ENCODE assay signal across 21 cellular contexts in genomic region chr2:222603501-222603900, GRCh38. TPM values are rescaled to one million over a fixed set of nuclear protein-coding genes. Genes with fewer than 3 reads are reported as not detected.
DNase-seq lines count a peak whose midpoint lies in the region; ATAC-seq, FAIRE-seq and TF ChIP-seq lines count a peak whose summit lies in the region.
"Had no signal": no experiment of that assay in that cellular context is flagged by ENCODE, and none has a peak within 500 bp of the region (broad histone marks: within the 10 kb centered on the region; RNA-seq: fewer than 3 reads in every experiment).

No MANE protein-coding gene starts in this region.

- POLR2A ChIA-PET in WTC11 (lab: Charles Lee) = no interaction called here

- H3K27ac Mint-ChIP-seq in activated naive CD4-positive, alpha-beta T cell treated with anti-CD3 and anti-CD28 coated beads, Interleukin-2, amount 10 ng/mL, durations not matched to agents 7 days and 5 days = peak overlapping the region; percentile 33
- H3K27ac Mint-ChIP-seq in WTC11 = no peak overlapping the region
- H3K27ac Mint-ChIP-seq in stimulated activated memory B cell treated with anti-CD40 and anti-IgM and Interleukin-4, amounts not matched to agents 10 μg/mL and 1 μg/mL and 100 μg/mL, for 72 hours = no peak overlapping the region
- H3K27ac Mint-ChIP-seq: CD4-positive, alpha-beta memory T cell; HFFc6 had no signal

- H3K4me3 ChIP-seq in pancreas = no peak overlapping the region
- H3K4me3 ChIP-seq: A549, GM12878, HAP-1 had no signal

- H3K4me1 Mint-ChIP-seq in activated naive CD4-positive, alpha-beta T cell treated with anti-CD3 and anti-CD28 coated beads, Interleukin-2, amount 10 ng/mL, durations not matched to agents 7 days and 5 days = no peaks in the 10 kb centered on the region
- no peaks in the 10 kb centered on the region for H3K4me1 Mint-ChIP-seq in WTC11
- H3K4me1 Mint-ChIP-seq in stimulated activated memory B cell treated with anti-CD40 and anti-IgM and Interleukin-4, amounts not matched to agents 10 μg/mL and 1 μg/mL and 100 μg/mL, for 72 hours = no peaks in the 10 kb centered on the region

- H3K27me3 Mint-ChIP-seq in activated naive CD4-positive, alpha-beta T cell treated with anti-CD3 and anti-CD28 coated beads, Interleukin-2, amount 10 ng/mL, durations not matched to agents 7 days and 5 days = no peaks in the 10 kb centered on the region
- no peaks in the 10 kb centered on the region for H3K27me3 Mint-ChIP-seq in WTC11 (ENCODE audit: low read depth)
- H3K27me3 Mint-ChIP-seq in stimulated activated memory B cell treated with anti-CD40 and anti-IgM and Interleukin-4, amounts not matched to agents 10 μg/mL and 1 μg/mL and 100 μg/mL, for 72 hours = no peaks in the 10 kb centered on the region
- H3K27me3 Mint-ChIP-seq: CD4-positive, alpha-beta memory T cell had no signal

- CTCF ChIA-PET in activated naive CD4-positive, alpha-beta T cell treated with anti-CD3 and anti-CD28 coated beads, Interleukin-2, amount 10 ng/mL, durations not matched to agents 7 days and 5 days (lab: Charles Lee) = no interaction called here
- CTCF ChIA-PET in WTC11 (lab: Charles Lee) = no interaction called here

- ATAC-seq in WTC11 (no peak), pancreas (no peak), GM21717 (IDR thresholded peaks at IDR 0.05; ENCODE audit: unreplicated experiment) (no peak)
- ATAC-seq in stimulated activated memory B cell treated with anti-CD40 and anti-IgM and Interleukin-4, amounts not matched to agents 10 μg/mL and 1 μg/mL and 100 μg/mL, for 72 hours = no peak
- ATAC-seq: A549, GM12878 had no signal

- no peak overlapping the region for H3K27ac ChIP-seq in pancreas
- H3K27ac ChIP-seq: 22Rv1, A549 had no signal

- no peaks in the 10 kb centered on the region for H3K27me3 ChIP-seq in pancreas

- no peaks in the 10 kb centered on the region for H3K9me3 ChIP-seq in pancreas
- H3K9me3 ChIP-seq: A549, HAP-1 had no signal

- FAIRE-seq in pancreas (lab: Jason Lieb, UNC) = peak; percentile 26
- FAIRE-seq in frontal cortex (lab: Jason Lieb, UNC) = no peak
- FAIRE-seq: A549, GM12878, H54 had no signal

- WGBS in pancreas, 2 donors = 99% methylated on average over 2 of the region's 2 CpGs

- H3K4me1 ChIP-seq in pancreas = no peaks in the 10 kb centered on the region
- H3K4me1 ChIP-seq: A549, HAP-1 had no signal

- DNase-seq in activated naive CD4-positive, alpha-beta T cell treated with anti-CD3 and anti-CD28 coated beads, Interleukin-2, amount 10 ng/mL, durations not matched to agents 7 days and 5 days = no peak
- DNase-seq in activated naive CD4-positive, alpha-beta T cell treated with anti-CD3 and anti-CD28 coated beads, Interleukin-2, amount 50 U/mL, for 16 hours = no peak
- DNase-seq in WTC11 (ENCODE audit: low spot score) = no peak
- DNase-seq in pancreas = no peak
- no peak for DNase-seq in frontal cortex (ENCODE audit: low spot score in 2 of 2)
- DNase-seq: ACHN; C1 segment of cervical spinal cord; Calu3; CD4-positive, alpha-beta memory T cell; COR-L47; DMS53; DMS79 treated with DMSO at 0.1 percent for 48 hours; GOT3; HFFc6 had no signal

- no peak overlapping the region for H3K4me3 Mint-ChIP-seq in activated naive CD4-positive, alpha-beta T cell treated with anti-CD3 and anti-CD28 coated beads, Interleukin-2, amount 10 ng/mL, durations not matched to agents 7 days and 5 days
- H3K4me3 Mint-ChIP-seq in WTC11 = no peak overlapping the region
- no peak overlapping the region for H3K4me3 Mint-ChIP-seq in stimulated activated memory B cell treated with anti-CD40 and anti-IgM and Interleukin-4, amounts not matched to agents 10 μg/mL and 1 μg/mL and 100 μg/mL, for 72 hours
- H3K4me3 Mint-ChIP-seq: CD4-positive, alpha-beta memory T cell; HFFc6 had no signal

- TF ChIP-seq CTCF in WTC11 (IDR thresholded peaks at IDR 0.05) = no peak
- no peak for TF ChIP-seq CTCF in pancreas (IDR thresholded peaks at IDR 0.05)

- H3K9me3 Mint-ChIP-seq in activated naive CD4-positive, alpha-beta T cell treated with anti-CD3 and anti-CD28 coated beads, Interleukin-2, amount 10 ng/mL, durations not matched to agents 7 days and 5 days = no peaks in the 10 kb centered on the region
- H3K9me3 Mint-ChIP-seq in WTC11 = no peaks in the 10 kb centered on the region
- no peaks in the 10 kb centered on the region for H3K9me3 Mint-ChIP-seq in stimulated activated memory B cell treated with anti-CD40 and anti-IgM and Interleukin-4, amounts not matched to agents 10 μg/mL and 1 μg/mL and 100 μg/mL, for 72 hours
- H3K9me3 Mint-ChIP-seq: CD4-positive, alpha-beta memory T cell; HFFc6 had no signal

- intact Hi-C loops in pancreas (cut with DNase I) = no loop called here

- peaks cover 13% of the 10 kb centered on the region for H3K36me3 Mint-ChIP-seq in activated naive CD4-positive, alpha-beta T cell treated with anti-CD3 and anti-CD28 coated beads, Interleukin-2, amount 10 ng/mL, durations not matched to agents 7 days and 5 days
- H3K36me3 Mint-ChIP-seq in WTC11 = peaks cover 13% of the 10 kb centered on the region
- peaks cover 42% of the 10 kb centered on the region for H3K36me3 Mint-ChIP-seq in stimulated activated memory B cell treated with anti-CD40 and anti-IgM and Interleukin-4, amounts not matched to agents 10 μg/mL and 1 μg/mL and 100 μg/mL, for 72 hours

- H3K36me3 ChIP-seq in pancreas = peaks cover 0 to 9% (median 8%) of the 10 kb centered on the region in 3 donors

TF ChIP-seq in WTC11, 78 proteins besides CTCF, POLR2A, EP300 and RAD21:
- TF ChIP-seq E2F4 (CRISPR knock-in tag; IDR thresholded peaks at IDR 0.05; ENCODE audit: borderline replicate concordance, low read depth) (no peak), NFATC4 (CRISPR knock-in tag; IDR thresholded peaks at IDR 0.05) (no peak), HMGA2 (CRISPR knock-in tag; IDR thresholded peaks at IDR 0.05) (peak; percentile 94), ZNF219 (CRISPR knock-in tag; IDR thresholded peaks at IDR 0.05; ENCODE audit: borderline replicate concordance) (no peak), FOXK1 (CRISPR knock-in tag; IDR thresholded peaks at IDR 0.05) (no peak), KAT7 (CRISPR knock-in tag; IDR thresholded peaks at IDR 0.05; ENCODE audit: borderline replicate concordance) (no peak), ZNF138 (CRISPR knock-in tag; conservative IDR thresholded peaks at IDR 0.05) (no peak), USF1 (CRISPR knock-in tag; IDR thresholded peaks at IDR 0.05) (no peak)

RNA-seq across cellular contexts. Expression of gene FARSB, which starts 52.4 kb away (rescaled TPM):
- 26.8 to 31.0 TPM (median 27.2 TPM) in 3 replicates for total RNA-seq in WTC11 (2021)
- total RNA-seq in pancreas = 10 to 100 TPM in 2 of 6 donors, 1 to 10 TPM in 4; 6.1 to 13.7 (median 8.6) TPM
- polyA plus RNA-seq in pancreas = 10 to 100 TPM in 1 of 2 donors, 1 to 10 TPM in 1; 8.6 to 12.1 TPM
- 35.5 TPM for total RNA-seq in frontal cortex
